In the genomic region with DNA sequence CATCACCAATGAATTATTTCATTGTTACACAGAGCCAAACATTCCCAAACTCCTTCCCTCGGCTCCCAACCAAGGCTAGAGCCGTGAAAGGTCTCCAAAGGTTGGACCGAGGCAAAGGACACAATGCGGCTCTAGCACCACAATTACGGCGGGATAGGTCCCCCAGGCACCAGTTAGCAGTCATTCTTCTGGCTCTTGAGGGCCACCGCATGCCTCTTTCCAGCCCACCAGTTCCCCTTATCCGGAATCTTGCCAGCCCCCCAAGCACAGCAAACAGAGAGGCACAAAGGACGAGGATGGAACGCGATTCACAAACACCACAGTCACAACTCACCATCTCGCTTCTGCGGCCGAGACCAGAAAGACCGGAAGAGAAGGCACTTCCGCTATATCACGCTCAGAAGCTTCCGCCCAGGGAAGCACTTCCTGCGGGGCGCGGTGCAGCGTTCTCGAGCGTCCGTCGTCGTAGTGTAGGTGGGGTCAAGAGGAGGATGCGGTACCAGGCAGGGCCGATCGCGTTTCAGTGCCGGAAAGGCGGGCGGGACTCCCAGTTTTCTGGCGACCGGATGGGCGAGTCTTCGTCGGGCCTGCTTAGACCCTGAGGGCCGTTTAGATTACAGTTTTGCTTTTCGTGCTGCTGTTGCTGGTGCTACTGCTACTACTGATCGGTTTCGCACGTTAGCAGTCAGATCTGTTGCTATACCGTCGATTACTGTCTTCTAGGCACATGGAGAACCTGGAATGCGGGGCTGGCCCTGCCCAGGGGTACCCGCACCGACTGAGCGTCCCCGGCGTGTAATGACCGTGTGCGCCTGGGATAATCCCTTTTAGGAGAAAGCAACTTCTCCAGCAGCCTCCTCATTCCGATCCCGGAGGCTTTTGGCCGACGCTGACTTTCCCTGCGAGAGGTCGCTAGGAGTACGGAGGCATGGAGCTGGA, we compare ENCODE assay signal across 1 cellular context.
TF ChIP-seq lines count a peak whose summit lies in the region.

A gene (minus strand): TSS at position 374 of the 939 bp plus-strand sequence. CDS start 37 bp downstream, at position 337.

TF ChIP-seq in K562, 482 proteins besides CTCF, POLR2A, EP300 and RAD21 (continued from another document and continues in another):
- TF ChIP-seq, protein P1, sequence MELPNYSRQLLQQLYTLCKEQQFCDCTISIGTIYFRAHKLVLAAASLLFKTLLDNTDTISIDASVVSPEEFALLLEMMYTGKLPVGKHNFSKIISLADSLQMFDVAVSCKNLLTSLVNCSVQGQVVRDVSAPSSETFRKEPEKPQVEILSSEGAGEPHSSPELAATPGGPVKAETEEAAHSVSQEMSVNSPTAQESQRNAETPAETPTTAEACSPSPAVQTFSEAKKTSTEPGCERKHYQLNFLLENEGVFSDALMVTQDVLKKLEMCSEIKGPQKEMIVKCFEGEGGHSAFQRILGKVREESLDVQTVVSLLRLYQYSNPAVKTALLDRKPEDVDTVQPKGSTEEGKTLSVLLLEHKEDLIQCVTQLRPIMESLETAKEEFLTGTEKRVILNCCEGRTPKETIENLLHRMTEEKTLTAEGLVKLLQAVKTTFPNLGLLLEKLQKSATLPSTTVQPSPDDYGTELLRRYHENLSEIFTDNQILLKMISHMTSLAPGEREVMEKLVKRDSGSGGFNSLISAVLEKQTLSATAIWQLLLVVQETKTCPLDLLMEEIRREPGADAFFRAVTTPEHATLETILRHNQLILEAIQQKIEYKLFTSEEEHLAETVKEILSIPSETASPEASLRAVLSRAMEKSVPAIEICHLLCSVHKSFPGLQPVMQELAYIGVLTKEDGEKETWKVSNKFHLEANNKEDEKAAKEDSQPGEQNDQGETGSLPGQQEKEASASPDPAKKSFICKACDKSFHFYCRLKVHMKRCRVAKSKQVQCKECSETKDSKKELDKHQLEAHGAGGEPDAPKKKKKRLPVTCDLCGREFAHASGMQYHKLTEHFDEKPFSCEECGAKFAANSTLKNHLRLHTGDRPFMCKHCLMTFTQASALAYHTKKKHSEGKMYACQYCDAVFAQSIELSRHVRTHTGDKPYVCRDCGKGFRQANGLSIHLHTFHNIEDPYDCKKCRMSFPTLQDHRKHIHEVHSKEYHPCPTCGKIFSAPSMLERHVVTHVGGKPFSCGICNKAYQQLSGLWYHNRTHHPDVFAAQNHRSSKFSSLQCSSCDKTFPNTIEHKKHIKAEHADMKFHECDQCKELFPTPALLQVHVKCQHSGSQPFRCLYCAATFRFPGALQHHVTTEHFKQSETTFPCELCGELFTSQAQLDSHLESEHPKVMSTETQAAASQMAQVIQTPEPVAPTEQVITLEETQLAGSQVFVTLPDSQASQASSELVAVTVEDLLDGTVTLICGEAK (IDR thresholded peaks at IDR 0.05) = peak; percentile 100
- TF ChIP-seq, protein P1 (CRISPR knock-in tag; IDR thresholded peaks at IDR 0.05) = no peak
- TF ChIP-seq, protein P2, sequence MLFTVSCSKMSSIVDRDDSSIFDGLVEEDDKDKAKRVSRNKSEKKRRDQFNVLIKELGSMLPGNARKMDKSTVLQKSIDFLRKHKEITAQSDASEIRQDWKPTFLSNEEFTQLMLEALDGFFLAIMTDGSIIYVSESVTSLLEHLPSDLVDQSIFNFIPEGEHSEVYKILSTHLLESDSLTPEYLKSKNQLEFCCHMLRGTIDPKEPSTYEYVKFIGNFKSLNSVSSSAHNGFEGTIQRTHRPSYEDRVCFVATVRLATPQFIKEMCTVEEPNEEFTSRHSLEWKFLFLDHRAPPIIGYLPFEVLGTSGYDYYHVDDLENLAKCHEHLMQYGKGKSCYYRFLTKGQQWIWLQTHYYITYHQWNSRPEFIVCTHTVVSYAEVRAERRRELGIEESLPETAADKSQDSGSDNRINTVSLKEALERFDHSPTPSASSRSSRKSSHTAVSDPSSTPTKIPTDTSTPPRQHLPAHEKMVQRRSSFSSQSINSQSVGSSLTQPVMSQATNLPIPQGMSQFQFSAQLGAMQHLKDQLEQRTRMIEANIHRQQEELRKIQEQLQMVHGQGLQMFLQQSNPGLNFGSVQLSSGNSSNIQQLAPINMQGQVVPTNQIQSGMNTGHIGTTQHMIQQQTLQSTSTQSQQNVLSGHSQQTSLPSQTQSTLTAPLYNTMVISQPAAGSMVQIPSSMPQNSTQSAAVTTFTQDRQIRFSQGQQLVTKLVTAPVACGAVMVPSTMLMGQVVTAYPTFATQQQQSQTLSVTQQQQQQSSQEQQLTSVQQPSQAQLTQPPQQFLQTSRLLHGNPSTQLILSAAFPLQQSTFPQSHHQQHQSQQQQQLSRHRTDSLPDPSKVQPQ (CRISPR knock-in tag; IDR thresholded peaks at IDR 0.05; ENCODE audit: borderline replicate concordance) = no peak
- TF ChIP-seq, protein P3, sequence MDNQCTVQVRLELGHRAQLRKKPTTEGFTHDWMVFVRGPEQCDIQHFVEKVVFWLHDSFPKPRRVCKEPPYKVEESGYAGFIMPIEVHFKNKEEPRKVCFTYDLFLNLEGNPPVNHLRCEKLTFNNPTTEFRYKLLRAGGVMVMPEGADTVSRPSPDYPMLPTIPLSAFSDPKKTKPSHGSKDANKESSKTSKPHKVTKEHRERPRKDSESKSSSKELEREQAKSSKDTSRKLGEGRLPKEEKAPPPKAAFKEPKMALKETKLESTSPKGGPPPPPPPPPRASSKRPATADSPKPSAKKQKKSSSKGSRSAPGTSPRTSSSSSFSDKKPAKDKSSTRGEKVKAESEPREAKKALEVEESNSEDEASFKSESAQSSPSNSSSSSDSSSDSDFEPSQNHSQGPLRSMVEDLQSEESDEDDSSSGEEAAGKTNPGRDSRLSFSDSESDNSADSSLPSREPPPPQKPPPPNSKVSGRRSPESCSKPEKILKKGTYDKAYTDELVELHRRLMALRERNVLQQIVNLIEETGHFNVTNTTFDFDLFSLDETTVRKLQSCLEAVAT (IDR thresholded peaks at IDR 0.05) = peak; percentile 65 to 87; a peak in 3 of 4 replicates
- TF ChIP-seq XRCC5 (IDR thresholded peaks at IDR 0.05; ENCODE audit: low read depth, low read length) (peak; percentile 98; the same call in 1 of the 2 replicates), ZNF311 (CRISPR knock-in tag; IDR thresholded peaks at IDR 0.05) (no peak), POLR2H (tag; IDR thresholded peaks at IDR 0.05; ENCODE audit: low read depth) (peak; percentile 96), CBX5 (IDR thresholded peaks at IDR 0.05; ENCODE audit: borderline replicate concordance, low read depth) (peak; percentile 53), CCAR2 (IDR thresholded peaks at IDR 0.05; ENCODE audit: low read depth, low read length) (0 out of 2 replicates have a peak, but pooled peaks have one; percentile 29), BRD4 (IDR thresholded peaks at IDR 0.05) (peak; percentile 99), MEF2D (tag; conservative IDR thresholded peaks at IDR 0.05; ENCODE audit: low read depth) (peak; percentile 71; the same call in 1 of the 2 replicates), TAF9B (IDR thresholded peaks at IDR 0.05; ENCODE audit: partially characterized antibody) (peak; percentile 100), SMARCA5 (IDR thresholded peaks at IDR 0.05) (no peak), ZNF146 (CRISPR knock-in tag; IDR thresholded peaks at IDR 0.05; ENCODE audit: unreplicated experiment) (no peak), SRSF7 (optimal IDR thresholded peaks at IDR 0.05; ENCODE audit: low read depth, low read length) (no peak), GABPB1 (CRISPR knock-in tag; IDR thresholded peaks at IDR 0.05) (peak; percentile 100), HSF4 (CRISPR knock-in tag; IDR thresholded peaks at IDR 0.05; ENCODE audit: borderline replicate concordance) (no peak), CREB1 (IDR thresholded peaks at IDR 0.05) (peak; percentile 88), CREB1 (CRISPR knock-in tag; IDR thresholded peaks at IDR 0.05) (peak; percentile 87), POLR2AphosphoS5 (IDR thresholded peaks at IDR 0.05; ENCODE audit: control insufficient read depth, insufficient read depth, low read depth, low read length) (peak; percentile 98), YBX1 (IDR thresholded peaks at IDR 0.05) (no peak), TOE1 (IDR thresholded peaks at IDR 0.05; ENCODE audit: borderline replicate concordance) (peak; percentile 89), TOE1 (CRISPR knock-in tag; IDR thresholded peaks at IDR 0.05; ENCODE audit: borderline replicate concordance, low read depth) (peak; percentile 90)
- TF ChIP-seq, protein P4, sequence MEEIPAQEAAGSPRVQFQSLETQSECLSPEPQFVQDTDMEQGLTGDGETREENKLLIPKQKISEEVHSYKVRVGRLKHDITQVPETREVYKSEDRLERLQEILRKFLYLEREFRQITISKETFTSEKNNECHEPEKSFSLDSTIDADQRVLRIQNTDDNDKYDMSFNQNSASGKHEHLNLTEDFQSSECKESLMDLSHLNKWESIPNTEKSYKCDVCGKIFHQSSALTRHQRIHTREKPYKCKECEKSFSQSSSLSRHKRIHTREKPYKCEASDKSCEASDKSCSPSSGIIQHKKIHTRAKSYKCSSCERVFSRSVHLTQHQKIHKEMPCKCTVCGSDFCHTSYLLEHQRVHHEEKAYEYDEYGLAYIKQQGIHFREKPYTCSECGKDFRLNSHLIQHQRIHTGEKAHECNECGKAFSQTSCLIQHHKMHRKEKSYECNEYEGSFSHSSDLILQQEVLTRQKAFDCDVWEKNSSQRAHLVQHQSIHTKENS (CRISPR knock-in tag; IDR thresholded peaks at IDR 0.05) = no peak
- TF ChIP-seq, protein P5, sequence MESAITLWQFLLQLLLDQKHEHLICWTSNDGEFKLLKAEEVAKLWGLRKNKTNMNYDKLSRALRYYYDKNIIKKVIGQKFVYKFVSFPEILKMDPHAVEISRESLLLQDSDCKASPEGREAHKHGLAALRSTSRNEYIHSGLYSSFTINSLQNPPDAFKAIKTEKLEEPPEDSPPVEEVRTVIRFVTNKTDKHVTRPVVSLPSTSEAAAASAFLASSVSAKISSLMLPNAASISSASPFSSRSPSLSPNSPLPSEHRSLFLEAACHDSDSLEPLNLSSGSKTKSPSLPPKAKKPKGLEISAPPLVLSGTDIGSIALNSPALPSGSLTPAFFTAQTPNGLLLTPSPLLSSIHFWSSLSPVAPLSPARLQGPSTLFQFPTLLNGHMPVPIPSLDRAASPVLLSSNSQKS (CRISPR knock-in tag; IDR thresholded peaks at IDR 0.05) = no peak
- TF ChIP-seq, protein P6, sequence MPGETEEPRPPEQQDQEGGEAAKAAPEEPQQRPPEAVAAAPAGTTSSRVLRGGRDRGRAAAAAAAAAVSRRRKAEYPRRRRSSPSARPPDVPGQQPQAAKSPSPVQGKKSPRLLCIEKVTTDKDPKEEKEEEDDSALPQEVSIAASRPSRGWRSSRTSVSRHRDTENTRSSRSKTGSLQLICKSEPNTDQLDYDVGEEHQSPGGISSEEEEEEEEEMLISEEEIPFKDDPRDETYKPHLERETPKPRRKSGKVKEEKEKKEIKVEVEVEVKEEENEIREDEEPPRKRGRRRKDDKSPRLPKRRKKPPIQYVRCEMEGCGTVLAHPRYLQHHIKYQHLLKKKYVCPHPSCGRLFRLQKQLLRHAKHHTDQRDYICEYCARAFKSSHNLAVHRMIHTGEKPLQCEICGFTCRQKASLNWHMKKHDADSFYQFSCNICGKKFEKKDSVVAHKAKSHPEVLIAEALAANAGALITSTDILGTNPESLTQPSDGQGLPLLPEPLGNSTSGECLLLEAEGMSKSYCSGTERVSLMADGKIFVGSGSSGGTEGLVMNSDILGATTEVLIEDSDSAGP (CRISPR knock-in tag; IDR thresholded peaks at IDR 0.05) = peak; percentile 69; the same call in 1 of the 2 replicates
- TF ChIP-seq, protein P7, sequence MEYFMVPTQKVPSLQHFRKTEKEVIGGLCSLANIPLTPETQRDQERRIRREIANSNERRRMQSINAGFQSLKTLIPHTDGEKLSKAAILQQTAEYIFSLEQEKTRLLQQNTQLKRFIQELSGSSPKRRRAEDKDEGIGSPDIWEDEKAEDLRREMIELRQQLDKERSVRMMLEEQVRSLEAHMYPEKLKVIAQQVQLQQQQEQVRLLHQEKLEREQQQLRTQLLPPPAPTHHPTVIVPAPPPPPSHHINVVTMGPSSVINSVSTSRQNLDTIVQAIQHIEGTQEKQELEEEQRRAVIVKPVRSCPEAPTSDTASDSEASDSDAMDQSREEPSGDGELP (CRISPR knock-in tag; IDR thresholded peaks at IDR 0.05; ENCODE audit: borderline replicate concordance) = peak; percentile 94
- TF ChIP-seq, protein P8, sequence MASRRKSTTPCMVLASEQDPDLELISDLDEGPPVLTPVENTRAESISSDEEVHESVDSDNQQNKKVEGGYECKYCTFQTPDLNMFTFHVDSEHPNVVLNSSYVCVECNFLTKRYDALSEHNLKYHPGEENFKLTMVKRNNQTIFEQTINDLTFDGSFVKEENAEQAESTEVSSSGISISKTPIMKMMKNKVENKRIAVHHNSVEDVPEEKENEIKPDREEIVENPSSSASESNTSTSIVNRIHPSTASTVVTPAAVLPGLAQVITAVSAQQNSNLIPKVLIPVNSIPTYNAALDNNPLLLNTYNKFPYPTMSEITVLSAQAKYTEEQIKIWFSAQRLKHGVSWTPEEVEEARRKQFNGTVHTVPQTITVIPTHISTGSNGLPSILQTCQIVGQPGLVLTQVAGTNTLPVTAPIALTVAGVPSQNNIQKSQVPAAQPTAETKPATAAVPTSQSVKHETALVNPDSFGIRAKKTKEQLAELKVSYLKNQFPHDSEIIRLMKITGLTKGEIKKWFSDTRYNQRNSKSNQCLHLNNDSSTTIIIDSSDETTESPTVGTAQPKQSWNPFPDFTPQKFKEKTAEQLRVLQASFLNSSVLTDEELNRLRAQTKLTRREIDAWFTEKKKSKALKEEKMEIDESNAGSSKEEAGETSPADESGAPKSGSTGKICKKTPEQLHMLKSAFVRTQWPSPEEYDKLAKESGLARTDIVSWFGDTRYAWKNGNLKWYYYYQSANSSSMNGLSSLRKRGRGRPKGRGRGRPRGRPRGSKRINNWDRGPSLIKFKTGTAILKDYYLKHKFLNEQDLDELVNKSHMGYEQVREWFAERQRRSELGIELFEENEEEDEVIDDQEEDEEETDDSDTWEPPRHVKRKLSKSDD (conservative IDR thresholded peaks at IDR 0.05; ENCODE audit: low read length) = peak; percentile 90
- TF ChIP-seq, protein P9, sequence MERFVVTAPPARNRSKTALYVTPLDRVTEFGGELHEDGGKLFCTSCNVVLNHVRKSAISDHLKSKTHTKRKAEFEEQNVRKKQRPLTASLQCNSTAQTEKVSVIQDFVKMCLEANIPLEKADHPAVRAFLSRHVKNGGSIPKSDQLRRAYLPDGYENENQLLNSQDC (CRISPR knock-in tag; IDR thresholded peaks at IDR 0.05) = peak; percentile 33
